In the genomic region with DNA sequence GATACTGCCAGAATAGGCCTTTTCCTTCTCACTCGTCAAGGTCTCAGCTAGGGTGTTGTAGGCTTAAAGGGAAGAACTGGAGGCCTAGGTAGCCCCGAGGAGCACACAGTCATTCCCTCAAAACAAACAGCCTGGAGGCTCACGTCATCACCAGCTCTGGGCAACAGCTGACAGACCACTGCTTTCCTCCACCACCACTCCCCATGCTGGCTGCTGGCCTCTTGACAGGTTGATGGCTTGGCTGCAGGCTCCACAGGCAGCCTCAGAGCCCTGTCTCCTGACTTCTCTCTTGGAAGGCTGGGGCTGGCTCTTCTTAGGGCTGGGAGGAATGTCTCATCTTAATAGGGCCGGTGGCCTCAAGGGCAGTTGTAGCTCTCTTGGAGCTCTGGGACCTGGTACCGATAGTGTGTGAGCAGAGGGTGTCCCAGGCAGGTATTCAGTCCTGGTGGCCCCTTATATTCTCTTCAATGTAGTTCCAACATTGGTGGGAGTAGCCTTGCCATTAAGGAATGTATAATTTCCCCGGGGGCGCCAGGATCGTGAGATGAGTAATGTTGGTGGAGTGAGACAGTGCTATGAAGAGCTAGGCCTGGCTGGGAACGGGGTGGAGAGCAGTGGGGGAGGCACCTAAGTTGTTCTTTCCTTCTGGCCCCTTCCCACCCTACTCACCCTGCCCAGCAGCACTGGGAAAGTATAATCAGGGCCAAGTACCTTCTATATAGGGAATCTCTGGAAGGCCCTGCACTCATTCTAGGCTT, we compare ENCODE assay signal across 14 cellular contexts. TPM values are rescaled to one million over a fixed set of nuclear protein-coding genes. Genes with fewer than 3 reads are reported as not detected.
DNase-seq lines count a peak whose midpoint lies in the region; ATAC-seq and TF ChIP-seq lines count a peak whose summit lies in the region.
"Had no signal": no experiment of that assay in that cellular context is flagged by ENCODE, and none has a peak within 500 bp of the region (broad histone marks: within the 10 kb centered on the region; RNA-seq: fewer than 3 reads in every experiment).

No MANE protein-coding gene starts in this region.

- peaks cover 0 to 21% (median 0%) of the 10 kb centered on the region in 3 donors for H3K4me1 ChIP-seq in gastroesophageal sphincter
- H3K4me1 ChIP-seq in skeletal muscle satellite cell (ENCODE audit: control insufficient read depth, insufficient read depth, low read length): peaks cover 41% of the 10 kb centered on the region
- H3K4me1 ChIP-seq: SJCRH30, testis had no signal

- no peak for TF ChIP-seq CTCF in gastroesophageal sphincter (IDR thresholded peaks at IDR 0.05)

- no peaks in the 10 kb centered on the region for H3K27me3 ChIP-seq in gastroesophageal sphincter
- H3K27me3 ChIP-seq in skeletal muscle satellite cell (ENCODE audit: control insufficient read depth, insufficient read depth, low read length): no peaks in the 10 kb centered on the region
- H3K27me3 ChIP-seq: SJCRH30, testis had no signal

- H3K36me3 ChIP-seq in gastroesophageal sphincter (peaks cover 0 to 92% of the 10 kb centered on the region in 2 donors), skeletal muscle satellite cell (ENCODE audit: insufficient read depth, low read length) (peaks cover 78% of the 10 kb centered on the region)

- no peak for TF ChIP-seq POLR2A in gastroesophageal sphincter (IDR thresholded peaks at IDR 0.05)

- DNase-seq in HK-2 (ENCODE audit: unreplicated experiment): peak; percentile 57
- peak; percentile 78 for DNase-seq in amniotic stem cell (lab: John Stamatoyannopoulos, UW)
- DNase-seq in epidermal melanocyte (ENCODE audit: insufficient read length, low spot score): no peak
- no peak for DNase-seq in NCI-H146 treated with DMSO at 0.1 percent for 48 hours (lab: John Stamatoyannopoulos, UW; ENCODE audit: unreplicated experiment)
- DNase-seq in NOMO-1 treated with DMSO at 0.1 percent for 48 hours (lab: John Stamatoyannopoulos, UW; ENCODE audit: unreplicated experiment): no peak
- DNase-seq: CD8-positive, alpha-beta memory T cell; NCI-H187 treated with DMSO at 0.1 percent for 48 hours; NCI-H69; SJCRH30; testis had no signal

- peak overlapping the region; percentile 26 for H3K4me2 ChIP-seq in skeletal muscle satellite cell (ENCODE audit: low read length)

- H3K4me3 ChIP-seq in gastroesophageal sphincter: no peak overlapping the region
- H3K4me3 ChIP-seq in skeletal muscle satellite cell (ENCODE audit: low read length): no peak overlapping the region
- H3K4me3 ChIP-seq: SJCRH30, testis had no signal

- WGBS in gastroesophageal sphincter (ENCODE audit: low coverage in 1 of 2), 2 donors: 33 to 43% methylated on average over 4 to 8 of the region's 9 CpGs

- H3K9me3 ChIP-seq in gastroesophageal sphincter (no peaks in the 10 kb centered on the region), skeletal muscle satellite cell (replicated peaks; ENCODE audit: low read length) (no peaks in the 10 kb centered on the region)
- H3K9me3 ChIP-seq: SJCRH30, testis had no signal

- H3K9ac ChIP-seq in skeletal muscle satellite cell (ENCODE audit: low read depth, low read length): peak overlapping the region; percentile 22

- ATAC-seq in gastroesophageal sphincter (peak; percentile 39), GM19351 (IDR thresholded peaks at IDR 0.05; ENCODE audit: unreplicated experiment) (no peak)

- TF ChIP-seq EP300 in gastroesophageal sphincter (IDR thresholded peaks at IDR 0.05): no peak

- H3K27ac ChIP-seq in gastroesophageal sphincter: peak overlapping the region in 3 of 4 donors; percentile 43 to 60 (median 49)
- H3K27ac ChIP-seq: SJCRH30, testis, VCaP had no signal

RNA-seq across cellular contexts. Expression of gene AP2M1, which starts 6.1 kb away (rescaled TPM):
- 100 to 1,000 TPM; 234 to 322 (median 288) TPM for total RNA-seq in gastroesophageal sphincter
- total RNA-seq in skeletal muscle satellite cell (2012; rRNA removed): 395 and 485 TPM in 2 replicates

RNA-seq across cellular contexts. Expression of gene DVL3, which starts 13.4 kb away (rescaled TPM):
- total RNA-seq in gastroesophageal sphincter: 100 to 1,000 TPM in 1 of 4 donors, 10 to 100 TPM in 3; 56.8 to 117 (median 66.4) TPM
- total RNA-seq in skeletal muscle satellite cell (2012; rRNA removed): 25.9 and 28.6 TPM in 2 replicates

RNA-seq across cellular contexts. Expression of gene ABCF3, which starts 17.5 kb away (rescaled TPM):
- total RNA-seq in gastroesophageal sphincter: 10 to 100 TPM; 31.8 to 54.9 (median 39.5) TPM
- 32.7 and 37.8 TPM in 2 replicates for total RNA-seq in skeletal muscle satellite cell (2012; rRNA removed)

RNA-seq across cellular contexts. Expression of gene EIF2B5, which starts 33.4 kb away (rescaled TPM):
- 10 to 100 TPM; 36.2 to 49.2 (median 44.3) TPM for total RNA-seq in gastroesophageal sphincter
- total RNA-seq in skeletal muscle satellite cell (2012; rRNA removed): 21.0 and 23.4 TPM in 2 replicates

Comparison
In these comparisons a context has a peak if more than half of its experiments do, and no peak if none do; other contexts are left out.
1. DNase-seq: peak in HK-2 (single experiment) and amniotic stem cell (single experiment); none in epidermal melanocyte (single experiment), NCI-H146 treated with DMSO at 0.1 percent for 48 hours (single experiment) and NOMO-1 treated with DMSO at 0.1 percent for 48 hours (single experiment).